ENCODE assay signal across 21 cellular contexts in the genomic region with DNA sequence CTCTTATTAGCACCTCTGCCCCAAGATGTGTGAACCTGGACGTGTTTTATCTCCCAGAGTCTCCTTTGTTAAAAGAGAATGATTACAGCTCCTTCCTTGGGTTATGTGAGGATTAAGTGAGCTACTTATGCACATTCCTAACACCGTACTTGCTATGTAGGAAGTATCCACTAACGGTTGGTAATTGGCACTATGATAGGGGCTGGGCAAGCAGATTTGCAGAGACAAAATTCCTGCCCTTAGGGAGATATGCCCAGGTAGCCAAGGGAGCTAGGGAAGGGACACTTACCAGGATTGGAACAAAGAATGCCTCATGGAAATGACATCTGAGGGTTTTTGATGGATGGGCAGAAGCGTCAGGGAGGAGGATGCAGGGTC. TPM values are rescaled to one million over a fixed set of nuclear protein-coding genes. Genes with fewer than 3 reads are reported as not detected.
A peak's percentile ranks its signal among the peaks of the same experiment; 100 is the strongest.
DNase-seq lines count a peak whose midpoint lies in the region; TF ChIP-seq lines count a peak whose summit lies in the region.
"Had no signal": no experiment of that assay in that cellular context is flagged by ENCODE, and none has a peak within 500 bp of the region (broad histone marks: within the 10 kb centered on the region; RNA-seq: fewer than 3 reads in every experiment).

No MANE protein-coding gene starts in this region.

- CTCF ChIA-PET in HEK293 (lab: Yijun Ruan, JAX), result interaction anchor here (1.2 kb wide), 1 partner anchor 124 kb away, joined by 4 read pairs; no protein-coding TSS in a partner anchor

- H3K9ac ChIP-seq in SK-N-MC (ENCODE audit: insufficient read length), result no peak overlapping the region
- H3K9ac ChIP-seq in iPS-18a (ENCODE audit: low read length), result peak overlapping the region; percentile 2

- H3K4me1 ChIP-seq in HEK293 (ENCODE audit: control insufficient read depth, insufficient read depth, low read length), result peaks cover 17% of the 10 kb centered on the region
- peaks cover 37% of the 10 kb centered on the region for H3K4me1 ChIP-seq in iPS-18a (ENCODE audit: control insufficient read depth, low read depth, low read length)
- H3K4me1 ChIP-seq: lower lobe of right lung had no signal

- no peak for TF ChIP-seq CTCF in HEK293 (tag by site-specific recombination; IDR thresholded peaks at IDR 0.05)

- H3K4me3 ChIP-seq in HEK293 (ENCODE audit: low read depth, low read length) (no peak overlapping the region), SK-N-MC (peak overlapping the region; percentile 52), iPS-18a (ENCODE audit: low read length) (peak overlapping the region; percentile 29), H7 (ENCODE audit: insufficient read depth, low read depth, low read length) (no peak overlapping the region)
- H3K4me3 ChIP-seq: lower lobe of right lung had no signal

- no peaks in the 10 kb centered on the region for H3K27me3 ChIP-seq in iPS-18a (ENCODE audit: control insufficient read depth, insufficient read depth, low read length)
- no peaks in the 10 kb centered on the region for H3K27me3 ChIP-seq in H7 (ENCODE audit: control insufficient read depth, insufficient read depth, low read length)

- H3K36me3 ChIP-seq in HEK293 (ENCODE audit: control insufficient read depth in 2 of 2, insufficient read depth in 1 of 2, low read length in 2 of 2) (no peaks in the 10 kb centered on the region), SK-N-MC (ENCODE audit: insufficient read depth, low read length) (no peaks in the 10 kb centered on the region), iPS-18a (ENCODE audit: control insufficient read depth, low read depth, low read length) (no peaks in the 10 kb centered on the region), H7 (replicated peaks; ENCODE audit: control insufficient read depth, insufficient read depth, low read length) (no peaks in the 10 kb centered on the region)
- H3K36me3 ChIP-seq: lower lobe of right lung had no signal

- DNase-seq in A172 (ENCODE audit: low spot score) (peak; percentile 62), SK-N-MC (ENCODE audit: low read depth, low spot score) (no peak), cerebellum (ENCODE audit: low spot score) (no peak), amniotic stem cell (lab: John Stamatoyannopoulos, UW) (no peak), T-helper 9 cell (no peak), H7 (no peak)
- DNase-seq: ACHN; activated CD4-positive, alpha-beta T cell treated with anti-CD3 and anti-CD28 coated beads, Interleukin-2, amount 50 U/mL, for 48 hours; activated T-cell treated with anti-CD3 and anti-CD28 coated beads, Interleukin-2, amount 50 U/mL, for 1 hour; CD4-positive, alpha-beta memory T cell; effector CD8-positive, alpha-beta T cell; lower lobe of right lung; naive B cell; NCI-H2081; RPMI8226; stimulated activated CD4-positive, alpha-beta T cell treated with anti-CD3 and anti-CD28 coated beads, Interleukin-15, amount 100 ng/mL, for 24 hours; stimulated activated naive CD8-positive, alpha-beta T cell treated with anti-CD3 and anti-CD28 coated beads, Interleukin-15, amount 100 ng/mL, for 72 hours; SW 1271 had no signal

- H3K9me3 ChIP-seq in HEK293 (ENCODE audit: control insufficient read depth, insufficient read depth, low read depth, low read length) (no peaks in the 10 kb centered on the region), SK-N-MC (ENCODE audit: low read depth, low read length) (no peaks in the 10 kb centered on the region), iPS-18a (ENCODE audit: control insufficient read depth, low read depth, low read length) (no peaks in the 10 kb centered on the region)
- H3K9me3 ChIP-seq: lower lobe of right lung had no signal

- POLR2A ChIA-PET in HEK293 (lab: Yijun Ruan, JAX), result no interaction called here

- H3K27ac ChIP-seq in HEK293 (ENCODE audit: extremely low read depth, low read depth, low read length) (peak overlapping the region; percentile 62; the same call in 1 of the 2 replicates), SK-N-MC (peak overlapping the region; percentile 83), iPS-18a (ENCODE audit: low read length) (peak overlapping the region; percentile 63)
- H3K27ac ChIP-seq: lower lobe of right lung had no signal

TF ChIP-seq in HEK293, 187 proteins besides CTCF, POLR2A, EP300 and RAD21:
- TF ChIP-seq BCL11B (tag by site-specific recombination; IDR thresholded peaks at IDR 0.05; ENCODE audit: low read depth) (no peak), ZBTB20 (tag by site-specific recombination; IDR thresholded peaks at IDR 0.05) (peak; percentile 60), SETDB1 (IDR thresholded peaks at IDR 0.05; ENCODE audit: insufficient read length, low read length) (no peak), ZNF221 (tag by site-specific recombination; IDR thresholded peaks at IDR 0.05; ENCODE audit: borderline replicate concordance) (no peak), ZBTB1 (tag by site-specific recombination; IDR thresholded peaks at IDR 0.05) (no peak), ZNF664 (tag by site-specific recombination; IDR thresholded peaks at IDR 0.05) (peak; percentile 54; the same call in 1 of the 2 replicates), ZNF16 (tag by site-specific recombination; IDR thresholded peaks at IDR 0.05; ENCODE audit: low read depth) (no peak)
- TF ChIP-seq, protein P1, sequence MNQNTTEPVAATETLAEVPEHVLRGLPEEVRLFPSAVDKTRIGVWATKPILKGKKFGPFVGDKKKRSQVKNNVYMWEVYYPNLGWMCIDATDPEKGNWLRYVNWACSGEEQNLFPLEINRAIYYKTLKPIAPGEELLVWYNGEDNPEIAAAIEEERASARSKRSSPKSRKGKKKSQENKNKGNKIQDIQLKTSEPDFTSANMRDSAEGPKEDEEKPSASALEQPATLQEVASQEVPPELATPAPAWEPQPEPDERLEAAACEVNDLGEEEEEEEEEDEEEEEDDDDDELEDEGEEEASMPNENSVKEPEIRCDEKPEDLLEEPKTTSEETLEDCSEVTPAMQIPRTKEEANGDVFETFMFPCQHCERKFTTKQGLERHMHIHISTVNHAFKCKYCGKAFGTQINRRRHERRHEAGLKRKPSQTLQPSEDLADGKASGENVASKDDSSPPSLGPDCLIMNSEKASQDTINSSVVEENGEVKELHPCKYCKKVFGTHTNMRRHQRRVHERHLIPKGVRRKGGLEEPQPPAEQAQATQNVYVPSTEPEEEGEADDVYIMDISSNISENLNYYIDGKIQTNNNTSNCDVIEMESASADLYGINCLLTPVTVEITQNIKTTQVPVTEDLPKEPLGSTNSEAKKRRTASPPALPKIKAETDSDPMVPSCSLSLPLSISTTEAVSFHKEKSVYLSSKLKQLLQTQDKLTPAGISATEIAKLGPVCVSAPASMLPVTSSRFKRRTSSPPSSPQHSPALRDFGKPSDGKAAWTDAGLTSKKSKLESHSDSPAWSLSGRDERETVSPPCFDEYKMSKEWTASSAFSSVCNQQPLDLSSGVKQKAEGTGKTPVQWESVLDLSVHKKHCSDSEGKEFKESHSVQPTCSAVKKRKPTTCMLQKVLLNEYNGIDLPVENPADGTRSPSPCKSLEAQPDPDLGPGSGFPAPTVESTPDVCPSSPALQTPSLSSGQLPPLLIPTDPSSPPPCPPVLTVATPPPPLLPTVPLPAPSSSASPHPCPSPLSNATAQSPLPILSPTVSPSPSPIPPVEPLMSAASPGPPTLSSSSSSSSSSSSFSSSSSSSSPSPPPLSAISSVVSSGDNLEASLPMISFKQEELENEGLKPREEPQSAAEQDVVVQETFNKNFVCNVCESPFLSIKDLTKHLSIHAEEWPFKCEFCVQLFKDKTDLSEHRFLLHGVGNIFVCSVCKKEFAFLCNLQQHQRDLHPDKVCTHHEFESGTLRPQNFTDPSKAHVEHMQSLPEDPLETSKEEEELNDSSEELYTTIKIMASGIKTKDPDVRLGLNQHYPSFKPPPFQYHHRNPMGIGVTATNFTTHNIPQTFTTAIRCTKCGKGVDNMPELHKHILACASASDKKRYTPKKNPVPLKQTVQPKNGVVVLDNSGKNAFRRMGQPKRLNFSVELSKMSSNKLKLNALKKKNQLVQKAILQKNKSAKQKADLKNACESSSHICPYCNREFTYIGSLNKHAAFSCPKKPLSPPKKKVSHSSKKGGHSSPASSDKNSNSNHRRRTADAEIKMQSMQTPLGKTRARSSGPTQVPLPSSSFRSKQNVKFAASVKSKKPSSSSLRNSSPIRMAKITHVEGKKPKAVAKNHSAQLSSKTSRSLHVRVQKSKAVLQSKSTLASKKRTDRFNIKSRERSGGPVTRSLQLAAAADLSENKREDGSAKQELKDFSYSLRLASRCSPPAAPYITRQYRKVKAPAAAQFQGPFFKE (tag by site-specific recombination; IDR thresholded peaks at IDR 0.05; ENCODE audit: borderline replicate concordance), result no peak
- TF ChIP-seq, protein P2, sequence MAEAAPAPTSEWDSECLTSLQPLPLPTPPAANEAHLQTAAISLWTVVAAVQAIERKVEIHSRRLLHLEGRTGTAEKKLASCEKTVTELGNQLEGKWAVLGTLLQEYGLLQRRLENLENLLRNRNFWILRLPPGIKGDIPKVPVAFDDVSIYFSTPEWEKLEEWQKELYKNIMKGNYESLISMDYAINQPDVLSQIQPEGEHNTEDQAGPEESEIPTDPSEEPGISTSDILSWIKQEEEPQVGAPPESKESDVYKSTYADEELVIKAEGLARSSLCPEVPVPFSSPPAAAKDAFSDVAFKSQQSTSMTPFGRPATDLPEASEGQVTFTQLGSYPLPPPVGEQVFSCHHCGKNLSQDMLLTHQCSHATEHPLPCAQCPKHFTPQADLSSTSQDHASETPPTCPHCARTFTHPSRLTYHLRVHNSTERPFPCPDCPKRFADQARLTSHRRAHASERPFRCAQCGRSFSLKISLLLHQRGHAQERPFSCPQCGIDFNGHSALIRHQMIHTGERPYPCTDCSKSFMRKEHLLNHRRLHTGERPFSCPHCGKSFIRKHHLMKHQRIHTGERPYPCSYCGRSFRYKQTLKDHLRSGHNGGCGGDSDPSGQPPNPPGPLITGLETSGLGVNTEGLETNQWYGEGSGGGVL (tag by site-specific recombination; IDR thresholded peaks at IDR 0.05), result no peak

RNA-seq across cellular contexts. Expression of a gene that starts 11.5 kb away (rescaled TPM):
- total RNA-seq in A172 (2014; rRNA removed; shearing (Covaris generic)), result 75.7 and 87.6 TPM in 2 replicates
- 0.45 TPM for total RNA-seq in cerebellum
- total RNA-seq in H7 (2014; rRNA removed; shearing (Covaris generic)), result 0.26 and 0.42 TPM in 2 replicates
- total RNA-seq: lower lobe of right lung, pulmonary artery endothelial cell had no signal

RNA-seq across cellular contexts. Expression of a gene that starts 30.8 kb away (rescaled TPM):
- total RNA-seq in A172 (2014; rRNA removed; shearing (Covaris generic)), result 66.7 and 69.0 TPM in 2 replicates
- 31.1 TPM for total RNA-seq in cerebellum
- total RNA-seq in H7 (2014; rRNA removed; shearing (Covaris generic)), result 18.9 and 28.6 TPM in 2 replicates

Comparison
In these comparisons a context has a peak if more than half of its experiments do, and no peak if none do; other contexts are left out.
1. H3K4me3 ChIP-seq: peak in SK-N-MC (single experiment) and iPS-18a (single experiment); none in HEK293 (single experiment) and H7 (single experiment).
2. RNA of a gene that starts 11.5 kb away (total RNA-seq): 75.7 to 87.6 TPM in A172; 0.45 TPM in cerebellum (single experiment) and 0.26 to 0.42 TPM in H7; every median in the first group is over 10 times any median in the second.
3. Peak in every context shown above with its lines, with median percentiles within 50 percentile points of each other: H3K27ac ChIP-seq.